Comparison of ENCODE assay signal across 32 cellular contexts in the genomic region with DNA sequence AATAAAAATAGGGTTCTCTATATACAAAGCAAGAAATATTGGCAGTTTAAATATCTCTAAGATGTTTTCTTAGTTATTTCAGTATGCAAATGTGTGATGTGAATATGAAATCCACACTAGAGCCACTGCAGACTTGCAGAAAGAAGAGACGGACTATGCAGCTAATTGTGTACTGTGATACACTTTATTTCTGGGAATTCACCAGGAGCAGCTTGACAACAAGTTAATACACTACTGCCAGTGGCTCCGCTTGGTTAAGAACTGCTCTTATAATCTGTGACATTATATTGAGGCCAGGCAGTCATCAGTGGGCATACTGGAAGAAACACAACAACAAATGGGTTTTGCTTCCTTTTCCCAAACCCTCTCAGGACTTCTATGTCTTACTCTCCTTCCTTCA.
"Had no signal": no experiment of that assay in that cellular context is flagged by ENCODE, and none has a peak within 500 bp of the region (broad histone marks: within the 10 kb centered on the region; RNA-seq: fewer than 3 reads in every experiment).

No MANE protein-coding gene starts in this region.

- H3K9me3 ChIP-seq: SJCRH30 had no signal

- H3K27ac Mint-ChIP-seq: activated CD4-positive, alpha-beta memory T cell treated with anti-CD3 and anti-CD28 coated beads, Interleukin-2, amount 10 ng/mL, durations not matched to agents 7 days and 5 days; activated CD8-positive, alpha-beta memory T cell treated with anti-CD3 and anti-CD28 coated beads, Interleukin-2, amount 10 ng/mL, durations not matched to agents 7 days and 5 days; activated naive CD4-positive, alpha-beta T cell treated with anti-CD3 and anti-CD28 coated beads, Interleukin-2, amount 10 ng/mL, durations not matched to agents 7 days and 5 days; activated naive CD8-positive, alpha-beta T cell; activated naive CD8-positive, alpha-beta T cell treated with anti-CD3 and anti-CD28 coated beads, Interleukin-2, amount 50 U/mL, for 24 hours had no signal

- H3K36me3 ChIP-seq: SJCRH30 had no signal

- H3K27ac ChIP-seq: PC-9, RWPE1, SJCRH30, SK-N-MC, WERI-Rb-1 had no signal

- H3K27me3 Mint-ChIP-seq: activated CD4-positive, alpha-beta memory T cell treated with anti-CD3 and anti-CD28 coated beads, Interleukin-2, amount 10 ng/mL, durations not matched to agents 7 days and 5 days; activated CD8-positive, alpha-beta memory T cell treated with anti-CD3 and anti-CD28 coated beads, Interleukin-2, amount 10 ng/mL, durations not matched to agents 7 days and 5 days; activated naive CD4-positive, alpha-beta T cell treated with anti-CD3 and anti-CD28 coated beads, Interleukin-2, amount 10 ng/mL, durations not matched to agents 7 days and 5 days; activated naive CD8-positive, alpha-beta T cell; activated naive CD8-positive, alpha-beta T cell treated with anti-CD3 and anti-CD28 coated beads, Interleukin-2, amount 50 U/mL, for 24 hours; brain had no signal

- H3K4me1 ChIP-seq: SJCRH30 had no signal

- H3K27me3 ChIP-seq: SJCRH30 had no signal

- H3K4me3 ChIP-seq: PC-9, SJCRH30, SK-N-MC had no signal

- ATAC-seq: activated CD8-positive, alpha-beta memory T cell treated with anti-CD3 and anti-CD28 coated beads, Interleukin-2, amount 10 ng/mL, durations not matched to agents 7 days and 5 days; activated naive CD8-positive, alpha-beta T cell treated with anti-CD3 and anti-CD28 coated beads, Interleukin-2, amount 50 U/mL, for 24 hours had no signal

- H3K9me3 Mint-ChIP-seq: activated naive CD8-positive, alpha-beta T cell treated with anti-CD3 and anti-CD28 coated beads, Interleukin-2, amount 50 U/mL, for 24 hours had no signal

- H2AFZ ChIP-seq: PC-9 had no signal

- DNase-seq: activated CD4-positive, alpha-beta memory T cell treated with anti-CD3 and anti-CD28 coated beads, Interleukin-2, amount 10 ng/mL, durations not matched to agents 7 days and 5 days; activated CD4-positive, alpha-beta T cell treated with anti-CD3 and anti-CD28 coated beads for 1 hour; activated CD4-positive, alpha-beta T cell treated with anti-CD3 and anti-CD28 coated beads for 48 hours; activated CD4-positive, CD25-positive, alpha-beta regulatory T cell; activated CD8-positive, alpha-beta memory T cell treated with anti-CD3 and anti-CD28 coated beads for 24 hours; activated CD8-positive, alpha-beta memory T cell treated with anti-CD3 and anti-CD28 coated beads, Interleukin-2, amount 10 ng/mL, durations not matched to agents 7 days and 5 days; activated CD8-positive, alpha-beta memory T cell treated with anti-CD3 and anti-CD28 coated beads, Interleukin-2, amount 50 U/mL, for 48 hours; activated effector memory CD4-positive, alpha-beta T cell treated with Interleukin-2 at 50 U/mL for 16 hours; activated naive CD4-positive, alpha-beta T cell treated with anti-CD3 and anti-CD28 coated beads, Interleukin-2, amount 10 ng/mL, durations not matched to agents 7 days and 5 days; activated naive CD8-positive, alpha-beta T cell treated with anti-CD3 and anti-CD28 coated beads, Interleukin-2, amount 50 U/mL, for 24 hours; activated T-cell treated with anti-CD3 and anti-CD28 coated beads, Interleukin-2, amount 50 U/mL, for 48 hours; anterior cingulate cortex; KG1; MM.1S; MV-4-11; NCI-H1092; NCI-H1436 treated with DMSO at 0.1 percent for 48 hours; NCI-H1694 treated with DMSO at 0.1 percent for 48 hours; NCI-H2029; NCI-H345; NCI-H524 treated with DMSO at 0.1 percent for 48 hours; NCI-H748 treated with DMSO at 0.1 percent for 48 hours; NK-92 treated with Interleukin-12 subunit alpha and Interleukin-12 subunit beta, amount 100 ng/mL, for 24 hours; PC-9; SHP77; SJCRH30; T1000; WERI-Rb-1 had no signal

- H3K4me3 Mint-ChIP-seq: activated CD4-positive, alpha-beta memory T cell treated with anti-CD3 and anti-CD28 coated beads, Interleukin-2, amount 10 ng/mL, durations not matched to agents 7 days and 5 days; activated CD8-positive, alpha-beta memory T cell treated with anti-CD3 and anti-CD28 coated beads, Interleukin-2, amount 10 ng/mL, durations not matched to agents 7 days and 5 days; activated naive CD4-positive, alpha-beta T cell treated with anti-CD3 and anti-CD28 coated beads, Interleukin-2, amount 10 ng/mL, durations not matched to agents 7 days and 5 days; activated naive CD8-positive, alpha-beta T cell; activated naive CD8-positive, alpha-beta T cell treated with anti-CD3 and anti-CD28 coated beads, Interleukin-2, amount 50 U/mL, for 24 hours; brain had no signal

- H3K4me1 Mint-ChIP-seq: activated naive CD4-positive, alpha-beta T cell treated with anti-CD3 and anti-CD28 coated beads, Interleukin-2, amount 10 ng/mL, durations not matched to agents 7 days and 5 days had no signal

- H3K4me2 ChIP-seq: PC-9 had no signal
